Comparison of ENCODE assay signal across 23 cellular contexts in the genomic region with DNA sequence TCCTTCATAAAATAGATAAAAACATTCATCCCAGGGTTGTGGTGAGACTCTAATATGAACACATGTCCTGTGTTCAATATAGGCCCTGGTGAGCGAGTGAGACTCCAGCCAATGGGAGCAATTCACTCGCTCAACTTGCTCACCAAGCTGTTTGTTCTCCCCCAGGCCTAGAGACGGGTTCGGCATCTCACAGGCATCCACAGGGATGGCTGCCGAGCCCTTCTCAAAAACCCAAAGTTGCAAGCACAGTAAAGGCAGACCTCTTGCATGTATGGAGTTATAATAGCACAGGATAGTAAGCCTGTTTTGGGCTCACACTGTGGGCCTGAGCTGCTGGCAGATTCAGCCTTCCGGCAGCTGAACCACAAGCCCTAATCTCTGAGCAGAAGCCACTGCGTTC. TPM values are rescaled to one million over a fixed set of nuclear protein-coding genes. Genes with fewer than 3 reads are reported as not detected.
DNase-seq lines count a peak whose midpoint lies in the region; ATAC-seq, FAIRE-seq and TF ChIP-seq lines count a peak whose summit lies in the region.
"Had no signal": no experiment of that assay in that cellular context is flagged by ENCODE, and none has a peak within 500 bp of the region (broad histone marks: within the 10 kb centered on the region; RNA-seq: fewer than 3 reads in every experiment).

No MANE protein-coding gene starts in this region.

- CTCF ChIA-PET in RWPE1 (lab: Yijun Ruan, JAX), result no interaction called here

- H3K27ac ChIP-seq in right atrium auricular region, result no peak overlapping the region
- H3K27ac ChIP-seq in left ventricle myocardium inferior (replicated peaks), result no peak overlapping the region
- H3K27ac ChIP-seq in RWPE1, result 0 out of 2 replicates have a peak overlapping the region, but pooled peaks have one; percentile 1
- H3K27ac ChIP-seq in tibial artery, result no peak overlapping the region
- H3K27ac ChIP-seq: A549, GM23248 had no signal

- H3K36me3 ChIP-seq in right atrium auricular region, result no peaks in the 10 kb centered on the region
- H3K36me3 ChIP-seq in left ventricle myocardium inferior, result no peaks in the 10 kb centered on the region
- H3K36me3 ChIP-seq in tibial artery, result no peaks in the 10 kb centered on the region

- peak; percentile 56 for FAIRE-seq in urothelium cell line (lab: Jason Lieb, UNC)
- FAIRE-seq: A549, GM12891, GM18507, H1 had no signal

- POLR2A ChIA-PET in RWPE1 (lab: Yijun Ruan, JAX; ENCODE audit: low non-redundant PET), result no interaction called here

- peak; percentile 42 for DNase-seq in right atrium auricular region (ENCODE audit: low spot score)
- DNase-seq in left ventricle myocardium inferior, result no peak
- no peak for DNase-seq in RWPE1 (ENCODE audit: low spot score)
- DNase-seq in islet precursor cell, result peak; percentile 43
- no peak for DNase-seq in urothelium cell line (ENCODE audit: low spot score)
- no peak for DNase-seq in tibial artery
- no peak for DNase-seq in DMS79 treated with DMSO at 0.1 percent for 48 hours (lab: John Stamatoyannopoulos, UW)
- DNase-seq: 8988T; ACHN; C1 segment of cervical spinal cord; Calu3; CD4-positive, alpha-beta memory T cell; COR-L47; DMS153; EL; GDM1; GM23248; HCEC 1CT had no signal

- ATAC-seq in activated CD4-positive, CD25-positive, alpha-beta regulatory T cell treated with anti-CD3 and anti-CD28 coated beads, Interleukin-2, amount 50 U/mL, for 24 hours, result no peak
- ATAC-seq: A549 had no signal

- no peaks in the 10 kb centered on the region for H3K4me1 ChIP-seq in right atrium auricular region
- H3K4me1 ChIP-seq in left ventricle myocardium inferior, result no peaks in the 10 kb centered on the region
- H3K4me1 ChIP-seq in tibial artery, result no peaks in the 10 kb centered on the region
- H3K4me1 ChIP-seq: A549 had no signal

- no peaks in the 10 kb centered on the region for H3K27me3 ChIP-seq in right atrium auricular region
- no peaks in the 10 kb centered on the region for H3K27me3 ChIP-seq in left ventricle myocardium inferior (ENCODE audit: low read depth)
- H3K27me3 ChIP-seq in tibial artery, result no peaks in the 10 kb centered on the region

- intact Hi-C loops in left ventricle myocardium inferior (cut with micrococcal nuclease), result no loop called here
- intact Hi-C loops in tibial artery (cut with DNase I; ENCODE audit: low total_unique reads), result no loop called here

- no peak overlapping the region for H3K4me3 ChIP-seq in right atrium auricular region
- H3K4me3 ChIP-seq in left ventricle myocardium inferior, result no peak overlapping the region
- no peak overlapping the region for H3K4me3 ChIP-seq in tibial artery
- H3K4me3 ChIP-seq: A549, GM23248 had no signal

- H3K9me3 ChIP-seq in right atrium auricular region (no peaks in the 10 kb centered on the region), left ventricle myocardium inferior (replicated peaks) (peaks cover under 1% of the 10 kb centered on the region), tibial artery (no peaks in the 10 kb centered on the region)
- H3K9me3 ChIP-seq: A549 had no signal

- TF ChIP-seq CTCF in right atrium auricular region (IDR thresholded peaks at IDR 0.05) (no peak), left ventricle myocardium inferior (IDR thresholded peaks at IDR 0.05; ENCODE audit: borderline replicate concordance) (no peak), RWPE1 (conservative IDR thresholded peaks at IDR 0.05; ENCODE audit: low read depth) (no peak), tibial artery (IDR thresholded peaks at IDR 0.05) (no peak)

RNA-seq across cellular contexts. Expression of a gene that starts 15.7 kb away (rescaled TPM):
- total RNA-seq in right atrium auricular region (1 to 10 TPM; 1.9 to 2.8 TPM), left ventricle myocardium inferior (2.0 TPM)

Comparison
In these comparisons a context has a peak if more than half of its experiments do, and no peak if none do; other contexts are left out.
1. DNase-seq: peak in right atrium auricular region (single experiment) and islet precursor cell (single experiment); none in left ventricle myocardium inferior (single experiment), RWPE1 (single experiment), urothelium cell line (single experiment), tibial artery (0 of 2) and DMS79 treated with DMSO at 0.1 percent for 48 hours (single experiment).